ENCODE assay signal across 1 cellular context in genomic region chr10:12699258-12699700, GRCh38.
TF ChIP-seq lines count a peak whose summit lies in the region.

No MANE protein-coding gene starts in this region.

TF ChIP-seq in GM23338, 12 proteins besides CTCF, POLR2A, EP300 and RAD21 (continued from another document):
- TF ChIP-seq REST (IDR thresholded peaks at IDR 0.05; ENCODE audit: unreplicated experiment) (no peak), POLR2AphosphoS5 (IDR thresholded peaks at IDR 0.05; ENCODE audit: low read depth) (no peak), NANOG (IDR thresholded peaks at IDR 0.05; ENCODE audit: borderline replicate concordance) (no peak)
TF ChIP-seq in GM23338: peak in this region for 0.
